Comparison of ENCODE assay signal across 8 cellular contexts in genomic region chr2:238427435-238428162, GRCh38. TPM values are rescaled to one million over a fixed set of nuclear protein-coding genes. Genes with fewer than 3 reads are reported as not detected.
DNase-seq lines count a peak whose midpoint lies in the region; ATAC-seq lines count a peak whose summit lies in the region.

No MANE protein-coding gene starts in this region.

- peak overlapping the region; percentile 90 for H3K4me3 ChIP-seq in muscle layer of duodenum (ENCODE audit: low read depth in 1 of 2, low read length in 2 of 2)

- H3K27me3 ChIP-seq in muscle layer of duodenum (ENCODE audit: low read depth, low read length) = no peaks in the 10 kb centered on the region

- H3K27ac ChIP-seq in muscle layer of duodenum (ENCODE audit: low read length) = peak overlapping the region; percentile 72

- no peak for DNase-seq in activated T-cell treated with anti-CD3 and anti-CD28 coated beads, Interleukin-2, amount 50 U/mL, for 4 hours
- DNase-seq in activated T-cell treated with anti-CD3 and anti-CD28 coated beads, Interleukin-2, amount 50 U/mL, for 1 hour = no peak
- DNase-seq in MV-4-11 (lab: John Stamatoyannopoulos, UW) (peak; percentile 18), dermis blood vessel endothelial cell (peak; percentile 12), activated gamma-delta T cell treated with Interleukin-2 at 50 U/mL for 16 hours (no peak)
- DNase-seq in effector CD4-positive, alpha-beta T cell = no peak

- peaks cover 46% of the 10 kb centered on the region for H3K4me1 Mint-ChIP-seq in activated T-cell treated with anti-CD3 and anti-CD28 coated beads, Interleukin-2, amount 50 U/mL, for 4 hours (ENCODE audit: low read depth)

- no peaks in the 10 kb centered on the region for H3K27me3 Mint-ChIP-seq in activated T-cell treated with anti-CD3 and anti-CD28 coated beads, Interleukin-2, amount 50 U/mL, for 4 hours (ENCODE audit: low read depth)

- peaks cover 0 to 19% of the 10 kb centered on the region in 2 donors for H3K36me3 ChIP-seq in muscle layer of duodenum (ENCODE audit: control insufficient read depth in 1 of 2, insufficient read depth in 2 of 2, low read length in 2 of 2)

- H3K36me3 Mint-ChIP-seq in activated T-cell treated with anti-CD3 and anti-CD28 coated beads, Interleukin-2, amount 50 U/mL, for 4 hours (ENCODE audit: insufficient read depth) = peaks cover 18% of the 10 kb centered on the region

- H3K4me3 Mint-ChIP-seq in activated T-cell treated with anti-CD3 and anti-CD28 coated beads, Interleukin-2, amount 50 U/mL, for 4 hours = peak overlapping the region; percentile 91

- H3K9me3 ChIP-seq in muscle layer of duodenum (ENCODE audit: control insufficient read depth in 1 of 2, low read length in 2 of 2) = no peaks in the 10 kb centered on the region

- peak in 1 of 2 donors; percentile 1 for ATAC-seq in activated T-cell treated with anti-CD3 and anti-CD28 coated beads, Interleukin-2, amount 50 U/mL, for 4 hours
- no peak for ATAC-seq in GM18907 (IDR thresholded peaks at IDR 0.05; ENCODE audit: unreplicated experiment)

- H3K4me1 ChIP-seq in muscle layer of duodenum (ENCODE audit: control insufficient read depth in 1 of 2, insufficient read depth in 2 of 2, low read length in 2 of 2) = peaks cover 6 to 29% of the 10 kb centered on the region in 2 donors

- no peaks in the 10 kb centered on the region for H3K9me3 Mint-ChIP-seq in activated T-cell treated with anti-CD3 and anti-CD28 coated beads, Interleukin-2, amount 50 U/mL, for 4 hours

RNA-seq across cellular contexts. Expression of gene ASB1, which starts 0.9 kb away (rescaled TPM):
- 10 to 100 TPM; 37.8 to 42.6 (median 41.5) TPM for total RNA-seq in activated T-cell treated with anti-CD3 and anti-CD28 coated beads, Interleukin-2, amount 50 U/mL, for 4 hours
- 8.5 and 24.3 TPM in 2 replicates for total RNA-seq in dermis blood vessel endothelial cell

Comparison
In these comparisons a context has a peak if more than half of its experiments do, and no peak if none do; other contexts are left out.
1. DNase-seq: peak in MV-4-11 (single experiment) and dermis blood vessel endothelial cell (single experiment); none in activated T-cell treated with anti-CD3 and anti-CD28 coated beads, Interleukin-2, amount 50 U/mL, for 4 hours (single experiment), activated T-cell treated with anti-CD3 and anti-CD28 coated beads, Interleukin-2, amount 50 U/mL, for 1 hour (single experiment), activated gamma-delta T cell treated with Interleukin-2 at 50 U/mL for 16 hours (single experiment) and effector CD4-positive, alpha-beta T cell (single experiment).